In genomic region chr3:17546500-17546899, GRCh38 we compare ENCODE assay signal across 1 cellular context.
TF ChIP-seq lines count a peak whose summit lies in the region.

No MANE protein-coding gene starts in this region.

TF ChIP-seq in WTC11, 78 proteins besides CTCF, POLR2A, EP300 and RAD21 (continued from another document):
- TF ChIP-seq E2F1 (CRISPR knock-in tag; IDR thresholded peaks at IDR 0.05) (no peak), STAT6 (CRISPR knock-in tag; conservative IDR thresholded peaks at IDR 0.05; ENCODE audit: low read depth) (no peak), ZNF121 (CRISPR knock-in tag; IDR thresholded peaks at IDR 0.05) (no peak)
